ENCODE assay signal across 8 cellular contexts in genomic region chr16:66342294-66342900, GRCh38. TPM values are rescaled to one million over a fixed set of nuclear protein-coding genes. Genes with fewer than 3 reads are reported as not detected.
DNase-seq lines count a peak whose midpoint lies in the region; ATAC-seq, FAIRE-seq and TF ChIP-seq lines count a peak whose summit lies in the region.

No MANE protein-coding gene starts in this region.

- no peaks in the 10 kb centered on the region for H3K27me3 ChIP-seq in BE2C
- no peaks in the 10 kb centered on the region for H3K27me3 ChIP-seq in aorta (ENCODE audit: control insufficient read depth in 1 of 2, insufficient read depth in 2 of 2, low read length in 1 of 2)
- H3K27me3 ChIP-seq in prostate gland (replicated peaks; ENCODE audit: insufficient read depth), result peaks cover 3% of the 10 kb centered on the region

- WGBS in aorta, 2 donors, result 79 to 81% methylated on average over 9 of the region's 9 CpGs
- 65% methylated on average over 9 of the region's 9 CpGs for WGBS in prostate gland

- H3K36me3 ChIP-seq in BE2C, result no peaks in the 10 kb centered on the region
- H3K36me3 ChIP-seq in aorta (ENCODE audit: control insufficient read depth in 1 of 2, insufficient read depth in 2 of 2, low read length in 1 of 2), result no peaks in the 10 kb centered on the region
- H3K36me3 ChIP-seq in prostate gland, result no peaks in the 10 kb centered on the region

- no peak overlapping the region for H3K4me3 ChIP-seq in BE2C (ENCODE audit: low read depth, low read length)
- no peak overlapping the region for H3K4me3 ChIP-seq in aorta (ENCODE audit: low read length in 2 of 2)
- no peak overlapping the region for H3K4me3 ChIP-seq in prostate gland

- ATAC-seq in left lobe of liver (peak; percentile 34), aorta (ENCODE audit: low FRiP score) (no peak), HG02798 (IDR thresholded peaks at IDR 0.05; ENCODE audit: poor library complexity, unreplicated experiment) (no peak)

- H3K27ac ChIP-seq in aorta (ENCODE audit: low read depth in 1 of 2, low read length in 2 of 2) (no peak overlapping the region), prostate gland (no peak overlapping the region)

- no peak for FAIRE-seq in H54 (lab: Jason Lieb, UNC)

- peaks cover 2% of the 10 kb centered on the region; the same call in 1 of the 2 replicates for H3K9me3 ChIP-seq in BE2C
- no peaks in the 10 kb centered on the region for H3K9me3 ChIP-seq in aorta (ENCODE audit: control insufficient read depth, low read length)
- H3K9me3 ChIP-seq in prostate gland, result no peaks in the 10 kb centered on the region

- peak; percentile 75 for DNase-seq in BE2C
- peak; percentile 45 for DNase-seq in H54 (ENCODE audit: insufficient read length, low spot score)
- DNase-seq in activated CD4-positive, alpha-beta T cell treated with anti-CD3 and anti-CD28 coated beads, Interleukin-2, amount 50 U/mL, for 48 hours, result peak; percentile 30 to 41
- DNase-seq in left lobe of liver (ENCODE audit: low spot score), result no peak
- no peak for DNase-seq in GDM1 (lab: John Stamatoyannopoulos, UW)
- no peak for DNase-seq in aorta
- no peak for DNase-seq in prostate gland (ENCODE audit: low spot score)

- peak; percentile 90 for TF ChIP-seq CTCF in BE2C (IDR thresholded peaks at IDR 0.05; ENCODE audit: low read depth, low read length)
- TF ChIP-seq CTCF in prostate gland (IDR thresholded peaks at IDR 0.05), result peak in 1 of 4 experiments; percentile 15

- H3K4me1 ChIP-seq in BE2C (no peaks in the 10 kb centered on the region), aorta (ENCODE audit: control insufficient read depth in 1 of 2, insufficient read depth in 2 of 2, low read length in 2 of 2) (no peaks in the 10 kb centered on the region), prostate gland (replicated peaks) (no peaks in the 10 kb centered on the region)

- no peak for TF ChIP-seq POLR2A in H54 (IDR thresholded peaks at IDR 0.05; ENCODE audit: low read depth, low read length)
- no peak for TF ChIP-seq POLR2A in prostate gland (IDR thresholded peaks at IDR 0.05)

- intact Hi-C loops in aorta (cut with DNase I), result no loop called here
- intact Hi-C loops in prostate gland (cut with DNase I), result no loop called here

RNA-seq across cellular contexts. Expression of gene CDH5, which starts 24.1 kb away (rescaled TPM):
- 1.7 TPM for polyA plus RNA-seq in BE2C (2012; ENCODE audit: insufficient read depth, insufficient read length, low read depth)
- total RNA-seq in left lobe of liver, result 13.5 TPM
- total RNA-seq in aorta, result 10 to 100 TPM; 38.2 to 97.5 TPM
- 1 to 10 TPM; 1.5 to 3.6 TPM for polyA plus RNA-seq in aorta
- 10 to 100 TPM in 1 of 2 donors, 1 to 10 TPM in 1; 8.0 to 20.8 TPM for total RNA-seq in prostate gland

Comparison
In these comparisons a context has a peak if more than half of its experiments do, and no peak if none do; other contexts are left out.
1. DNase-seq: peak in BE2C (single experiment), H54 (single experiment) and activated CD4-positive, alpha-beta T cell treated with anti-CD3 and anti-CD28 coated beads, Interleukin-2, amount 50 U/mL, for 48 hours (2 of 2); none in left lobe of liver (single experiment), GDM1 (single experiment), aorta (0 of 2) and prostate gland (single experiment).